In the genomic region with DNA sequence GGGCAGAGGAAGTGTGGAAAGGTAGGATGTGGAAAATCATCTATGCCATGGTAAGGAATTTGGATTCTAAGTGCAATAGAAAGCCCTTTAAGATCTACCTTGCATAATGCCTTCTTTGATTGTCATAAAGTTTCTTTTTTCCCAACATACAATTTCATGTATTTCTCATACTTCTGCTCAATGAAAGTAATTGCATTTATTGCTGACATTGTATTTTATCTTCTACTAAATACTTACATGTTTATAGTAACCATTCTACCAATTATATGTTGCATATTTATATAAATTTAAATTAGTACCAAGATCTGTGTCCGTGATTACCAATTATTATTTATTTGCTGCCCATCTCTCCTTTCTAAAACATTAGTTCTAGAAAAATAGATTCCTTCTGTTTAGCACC, we compare ENCODE assay signal across 34 cellular contexts.
DNase-seq lines count a peak whose midpoint lies in the region; ATAC-seq, FAIRE-seq and TF ChIP-seq lines count a peak whose summit lies in the region.
"Had no signal": no experiment of that assay in that cellular context is flagged by ENCODE, and none has a peak within 500 bp of the region (broad histone marks: within the 10 kb centered on the region; RNA-seq: fewer than 3 reads in every experiment).

No MANE protein-coding gene starts in this region.

- no peak overlapping the region for H3K14ac ChIP-seq in IMR-90 (replicated peaks; ENCODE audit: low read depth, low read length)

- H2BK15ac ChIP-seq in IMR-90 (ENCODE audit: low read depth, low read length) = no peak overlapping the region

- no peak overlapping the region for H2BK20ac ChIP-seq in IMR-90 (ENCODE audit: low read depth, low read length)

- H4K91ac ChIP-seq in IMR-90 (ENCODE audit: insufficient read depth, low read depth, low read length) = no peak overlapping the region

- H3K27me3 ChIP-seq in HepG2 (ENCODE audit: control insufficient read depth in 1 of 2, insufficient read depth in 2 of 2, low read length in 2 of 2) (no peaks in the 10 kb centered on the region), right lobe of liver (no peaks in the 10 kb centered on the region), IMR-90 (ENCODE audit: control insufficient read depth, insufficient read depth, low read length) (no peaks in the 10 kb centered on the region), K562 (ENCODE audit: control insufficient read depth in 2 of 2, insufficient read depth in 2 of 2, low read length in 2 of 2) (no peaks in the 10 kb centered on the region)
- H3K27me3 ChIP-seq: BE2C; BLaER1; BLaER1 treated with 17β-estradiol and CSF1 and Interleukin-3, amounts not matched to agents 10 nM and 100 nM had no signal

- H3K36me3 ChIP-seq in HepG2 (replicated peaks in 1 of 2; ENCODE audit: control insufficient read depth in 1 of 2, insufficient read depth in 2 of 2, low read length in 2 of 2) (no peaks in the 10 kb centered on the region), right lobe of liver (no peaks in the 10 kb centered on the region), IMR-90 (ENCODE audit: control insufficient read depth, insufficient read depth, low read length) (no peaks in the 10 kb centered on the region), K562 (ENCODE audit: control insufficient read depth, insufficient read depth, low read length) (no peaks in the 10 kb centered on the region)
- H3K36me3 ChIP-seq: BE2C; BLaER1; BLaER1 treated with 17β-estradiol and CSF1 and Interleukin-3, amounts not matched to agents 10 nM and 100 nM had no signal

- H3K9me3 ChIP-seq in HepG2 (ENCODE audit: low read length) (no peaks in the 10 kb centered on the region), right lobe of liver (no peaks in the 10 kb centered on the region), A549 (no peaks in the 10 kb centered on the region), IMR-90 (ENCODE audit: control insufficient read depth, insufficient read depth, low read length) (no peaks in the 10 kb centered on the region), K562 (replicated peaks; ENCODE audit: control insufficient read depth, insufficient read depth, low read depth, low read length) (0 out of 2 replicates have a peak, but pooled peaks cover 2% of the 10 kb centered on the region)
- H3K9me3 ChIP-seq: BE2C, BLaER1, Caco-2 had no signal

- no peak overlapping the region for H2AK5ac ChIP-seq in IMR-90 (ENCODE audit: low read depth, low read length)

- BruUV-seq in HepG2 (replicated peaks; lab: Mats Ljungman, UMichigan) (no TSS peak), IMR-90 (replicated peaks; lab: Mats Ljungman, UMichigan) (no TSS peak), K562 (replicated peaks; lab: Mats Ljungman, UMichigan) (no TSS peak)

- H3K4me3 ChIP-seq in HepG2 (replicated peaks in 1 of 3; ENCODE audit: insufficient read depth in 1 of 3, low read depth in 2 of 3, low read length in 3 of 3) (no peak overlapping the region), right lobe of liver (no peak overlapping the region), A549 (no peak overlapping the region), IMR-90 (ENCODE audit: insufficient read depth, low read depth, low read length) (no peak overlapping the region), K562 (no peak overlapping the region)
- H3K4me3 ChIP-seq: BLaER1; BLaER1 treated with 17β-estradiol and CSF1 and Interleukin-3, amounts not matched to agents 10 nM and 100 nM had no signal

- H3K4me2 ChIP-seq in HepG2 (ENCODE audit: low read depth, low read length) (no peak overlapping the region), A549 (no peak overlapping the region), IMR-90 (ENCODE audit: low read depth, low read length) (no peak overlapping the region), K562 (ENCODE audit: insufficient read depth, low read length) (no peak overlapping the region)
- H3K4me2 ChIP-seq: BLaER1; BLaER1 treated with 17β-estradiol and CSF1 and Interleukin-3, amounts not matched to agents 10 nM and 100 nM had no signal

- H3K79me1 ChIP-seq in IMR-90 (ENCODE audit: low read depth in 1 of 2, low read length in 2 of 2) = no peaks in the 10 kb centered on the region

- FAIRE-seq in HepG2 (lab: Jason Lieb, UNC) (no peak), A549 (lab: Jason Lieb, UNC) (no peak), K562 (lab: Jason Lieb, UNC) (no peak)
- FAIRE-seq: A204.1, D721Med had no signal

- in situ Hi-C loops in HepG2 (cut with HindIII; ENCODE audit: extremely low pct_ligation_motif_present, low pct_unique_long_range_greater_than_20kb) (no loop called here), IMR-90 (cut with MboI; ENCODE audit: low sequenced_read_pairs) (no loop called here), K562 (cut with MboI) (no loop called here), G401 (cut with HindIII; ENCODE audit: low sequenced_read_pairs) (no loop called here)

- TF ChIP-seq CTCF in HepG2 (CRISPR knock-in tag; IDR thresholded peaks at IDR 0.05) (no peak), right lobe of liver (IDR thresholded peaks at IDR 0.05) (no peak), A549 (IDR thresholded peaks at IDR 0.05) (no peak), IMR-90 (conservative IDR thresholded peaks at IDR 0.05; ENCODE audit: low read depth, low read length) (no peak), K562 (IDR thresholded peaks at IDR 0.05 in 2 of 3, conservative IDR thresholded peaks at IDR 0.05 in 1 of 3; ENCODE audit: insufficient read depth in 2 of 3, low read depth in 1 of 3, low read length in 3 of 3) (no peak)

- no peaks in the 10 kb centered on the region for H3K79me2 ChIP-seq in HepG2 (ENCODE audit: insufficient read depth, low read length)
- H3K79me2 ChIP-seq in K562 (ENCODE audit: control insufficient read depth, insufficient read depth, low read length) = no peaks in the 10 kb centered on the region

- no peak overlapping the region for H3K27ac ChIP-seq in HepG2 (ENCODE audit: extremely low read length, insufficient read depth, low read length)
- no peak overlapping the region for H3K27ac ChIP-seq in right lobe of liver
- H3K27ac ChIP-seq in A549 = no peak overlapping the region
- no peak overlapping the region for H3K27ac ChIP-seq in IMR-90 (ENCODE audit: insufficient read depth, low read length)
- H3K27ac ChIP-seq in K562 (ENCODE audit: extremely low read depth, low read depth, low read length) = no peak overlapping the region
- H3K27ac ChIP-seq: 22Rv1; BLaER1; BLaER1 treated with 17β-estradiol and CSF1 and Interleukin-3, amounts not matched to agents 10 nM and 100 nM; C4-2B had no signal

- no peak overlapping the region for H4K5ac ChIP-seq in IMR-90 (ENCODE audit: low read depth, low read length)

- no peak for DNase-seq in HepG2 (ENCODE audit: low spot score)
- no peak for DNase-seq in right lobe of liver
- DNase-seq in A549 (ENCODE audit: low read depth in 1 of 2, low spot score in 1 of 2) = no peak
- DNase-seq in IMR-90 = no peak
- no peak for DNase-seq in K562 (ENCODE audit: extremely low read depth in 1 of 4, low spot score in 3 of 4)
- no peak for DNase-seq in left cardiac atrium
- no peak for DNase-seq in G401 (ENCODE audit: low spot score)
- DNase-seq in activated effector memory CD4-positive, alpha-beta T cell treated with Interleukin-2 at 50 U/mL for 16 hours = no peak
- DNase-seq: 8988T; ACHN; AML-193; BE2C; C1 segment of cervical spinal cord; Caco-2; Calu3; CD4-positive, alpha-beta memory T cell; CD4-positive, alpha-beta T cell; CD4-positive, CD25-positive, alpha-beta regulatory T cell; CD8-positive, alpha-beta memory T cell; CD8-positive, alpha-beta T cell; COR-L47; DMS 273 treated with DMSO at 0.1 percent for 48 hours; DMS153; DMS53; DMS79; DMS79 treated with DMSO at 0.1 percent for 48 hours; DND-41; EL had no signal

- TF ChIP-seq POLR2A in HepG2 (IDR thresholded peaks at IDR 0.05; ENCODE audit: insufficient read depth in 1 of 2, low read depth in 2 of 2, low read length in 2 of 2) (no peak), right lobe of liver (IDR thresholded peaks at IDR 0.05) (no peak), A549 (IDR thresholded peaks at IDR 0.05; ENCODE audit: low read length) (no peak), IMR-90 (IDR thresholded peaks at IDR 0.05; ENCODE audit: low read depth, low read length) (no peak), K562 (conservative IDR thresholded peaks at IDR 0.05) (no peak)

- no peak overlapping the region for H2AK9ac ChIP-seq in IMR-90 (replicated peaks; ENCODE audit: low read depth, low read length, poor library complexity)

- POLR2A ChIA-PET in HepG2 (lab: Yijun Ruan, JAX) = no interaction called here
- POLR2A ChIA-PET in A549 (lab: Yijun Ruan, JAX) = no interaction called here
- POLR2A ChIA-PET in IMR-90 (lab: Charles Lee; ENCODE audit: unreplicated experiment) = no interaction called here
- POLR2A ChIA-PET in K562 (lab: Yijun Ruan, JAX) = interaction anchor here (0.5 kb wide), 1 partner anchor 222 kb away, joined by 3 read pairs; no protein-coding TSS in a partner anchor

- H3K9ac ChIP-seq in HepG2 (ENCODE audit: insufficient read depth, low read depth, low read length) = no peak overlapping the region
- no peak overlapping the region for H3K9ac ChIP-seq in IMR-90 (ENCODE audit: low read depth, low read length)
- no peak overlapping the region for H3K9ac ChIP-seq in K562 (ENCODE audit: insufficient read depth in 1 of 2, low read depth in 2 of 2, low read length in 2 of 2)
- H3K9ac ChIP-seq: BLaER1; BLaER1 treated with 17β-estradiol and CSF1 and Interleukin-3, amounts not matched to agents 10 nM and 100 nM had no signal

- H2AFZ ChIP-seq in HepG2 (ENCODE audit: low read length) (no peak overlapping the region), IMR-90 (replicated peaks; ENCODE audit: low read length, poor library complexity) (no peak overlapping the region), K562 (ENCODE audit: low read depth, low read length) (no peak overlapping the region)

- TF ChIP-seq EP300 in HepG2 (IDR thresholded peaks at IDR 0.05; ENCODE audit: low read depth in 2 of 2, low read length in 2 of 2) (no peak), HepG2 (CRISPR knock-in tag; IDR thresholded peaks at IDR 0.05; ENCODE audit: borderline replicate concordance) (no peak), A549 (IDR thresholded peaks at IDR 0.05) (no peak), K562 (IDR thresholded peaks at IDR 0.05; ENCODE audit: low read length) (no peak)

- CTCF ChIA-PET in HepG2 (lab: Yijun Ruan, JAX; ENCODE audit: low intra/inter-chr PET ratio, low total read pairs) = no interaction called here
- CTCF ChIA-PET in A549 (lab: Yijun Ruan, JAX) = no interaction called here
- CTCF ChIA-PET in IMR-90 (lab: Yijun Ruan, JAX) = no interaction called here
- CTCF ChIA-PET in K562 (lab: Yijun Ruan, JAX; ENCODE audit: low intra/inter-chr PET ratio) = no interaction called here

- no peaks in the 10 kb centered on the region for H3K9me1 ChIP-seq in IMR-90 (ENCODE audit: insufficient read depth, low read length)
- H3K9me1 ChIP-seq in K562 (ENCODE audit: control insufficient read depth, insufficient read depth, low read length) = no peaks in the 10 kb centered on the region

- 0% methylated on average over 1 of the region's 1 CpG for WGBS in HepG2 (ENCODE audit: low lambda C conversion rate)
- WGBS in right lobe of liver (ENCODE audit: insufficient coverage, low coverage, low lambda C conversion rate, missing lambda C conversion rate) = 74% methylated on average over 1 of the region's 1 CpG
- 49% methylated on average over 1 of the region's 1 CpG for WGBS in A549 (ENCODE audit: missing lambda C conversion rate)
- WGBS in IMR-90 (ENCODE audit: extremely low coverage in 2 of 2, insufficient read length in 1 of 2), 2 experiments = no CpG with 5 or more reads among the region's 1 CpG
- 0% methylated on average over 1 of the region's 1 CpG for WGBS in K562 (ENCODE audit: insufficient coverage, low coverage, missing lambda C conversion rate)

- H4K20me1 ChIP-seq in HepG2 (ENCODE audit: insufficient read depth, low read length) = no peaks in the 10 kb centered on the region
- no peaks in the 10 kb centered on the region for H4K20me1 ChIP-seq in IMR-90 (ENCODE audit: insufficient read depth, low read length)
- H4K20me1 ChIP-seq in K562 (replicated peaks; ENCODE audit: control insufficient read depth, insufficient read depth, low read length) = no peaks in the 10 kb centered on the region
- H4K20me1 ChIP-seq: BLaER1; BLaER1 treated with 17β-estradiol and CSF1 and Interleukin-3, amounts not matched to agents 10 nM and 100 nM had no signal

- TF ChIP-seq RAD21 in HepG2 (CRISPR knock-in tag; IDR thresholded peaks at IDR 0.05) = no peak
- TF ChIP-seq RAD21 in A549 (conservative IDR thresholded peaks at IDR 0.05 in 1 of 2, IDR thresholded peaks at IDR 0.05 in 1 of 2) = no peak
- TF ChIP-seq RAD21 in IMR-90 (IDR thresholded peaks at IDR 0.05; ENCODE audit: low read length) = no peak
- no peak for TF ChIP-seq RAD21 in K562 (CRISPR knock-in tag; conservative IDR thresholded peaks at IDR 0.05 in 1 of 2, IDR thresholded peaks at IDR 0.05 in 1 of 2)

- ATAC-seq in HepG2 (no peak), right lobe of liver (no peak), A549 (no peak), IMR-90 (ENCODE audit: low read depth) (no peak), K562 (no peak), left cardiac atrium (no peak)
- ATAC-seq: CD8-positive, alpha-beta T cell had no signal

- no peaks in the 10 kb centered on the region for H3K4me1 ChIP-seq in HepG2 (ENCODE audit: insufficient read depth, low read length)
- H3K4me1 ChIP-seq in right lobe of liver = no peaks in the 10 kb centered on the region
- H3K4me1 ChIP-seq in A549 = no peaks in the 10 kb centered on the region
- no peaks in the 10 kb centered on the region for H3K4me1 ChIP-seq in IMR-90 (ENCODE audit: control insufficient read depth, insufficient read depth, low read length)
- H3K4me1 ChIP-seq in K562 (replicated peaks in 1 of 2; ENCODE audit: control insufficient read depth in 2 of 2, insufficient read depth in 2 of 2, low read length in 2 of 2) = no peaks in the 10 kb centered on the region
- H3K4me1 ChIP-seq: BE2C; BLaER1; BLaER1 treated with 17β-estradiol and CSF1 and Interleukin-3, amounts not matched to agents 10 nM and 100 nM; Caco-2 had no signal

- intact Hi-C loops in HepG2 (cut with micrococcal nuclease; ENCODE audit: unreplicated experiment) = no loop called here
- intact Hi-C loops in right lobe of liver (cut with DNase I) = no loop called here
- intact Hi-C loops in IMR-90 (cut with micrococcal nuclease) = no loop called here
- intact Hi-C loops in K562 (cut with micrococcal nuclease) = no loop called here
- intact Hi-C loops in left cardiac atrium (cut with DNase I) = no loop called here

- dilution Hi-C loops in IMR-90 (cut with HindIII; ENCODE audit: low sequenced_read_pairs, unreplicated experiment) = no loop called here

- no peak overlapping the region for H4K8ac ChIP-seq in IMR-90 (ENCODE audit: low read depth in 2 of 2, low read length in 2 of 2)

- H3K4ac ChIP-seq in IMR-90 (ENCODE audit: low read depth, low read length) = no peak overlapping the region

- no peak overlapping the region for H2BK5ac ChIP-seq in IMR-90 (ENCODE audit: low read depth, low read length, poor library complexity, severe bottlenecking)

- no peak overlapping the region for H2BK120ac ChIP-seq in IMR-90 (ENCODE audit: low read depth, low read length)

- no peak overlapping the region for H3K23ac ChIP-seq in IMR-90 (ENCODE audit: low read depth, low read length)

- H3K56ac ChIP-seq in IMR-90 (ENCODE audit: extremely low read depth, insufficient read depth, low read length) = no peak overlapping the region

- H3K18ac ChIP-seq in IMR-90 (ENCODE audit: low read depth, low read length) = no peak overlapping the region

Comparison
In these comparisons a context has a peak if more than half of its experiments do, and no peak if none do; other contexts are left out.
1. Of the 241 proteins assayed by ChIP-seq in both HepG2 and K562: peak only in HepG2: none; only in K562: MAFG; in both: MAFF and MAFK; in neither: 238.